In genomic region chr2:54557211-54557600, GRCh38 we compare ENCODE assay signal across 8 cellular contexts.
A peak's percentile ranks its signal among the peaks of the same experiment; 100 is the strongest.
DNase-seq lines count a peak whose midpoint lies in the region; ATAC-seq and TF ChIP-seq lines count a peak whose summit lies in the region.

No MANE protein-coding gene starts in this region.

- peak overlapping the region; percentile 87 for H3K9ac ChIP-seq in adipocyte (ENCODE audit: low read length)

- no peak for TF ChIP-seq EP300 in stomach (IDR thresholded peaks at IDR 0.05)

- peaks cover 4% of the 10 kb centered on the region for H3K36me3 ChIP-seq in adipocyte (ENCODE audit: control insufficient read depth, insufficient read depth, low read length, severe bottlenecking)
- no peaks in the 10 kb centered on the region for H3K36me3 ChIP-seq in kidney epithelial cell (ENCODE audit: control insufficient read depth, insufficient read depth, low read length)
- H3K36me3 ChIP-seq in stomach, result no peaks in the 10 kb centered on the region

- H3K9me3 Mint-ChIP-seq in activated CD4-positive, alpha-beta T cell treated with anti-CD3 and anti-CD28 coated beads for 36 hours (ENCODE audit: low read depth), result no peaks in the 10 kb centered on the region

- intact Hi-C loops in activated CD4-positive, alpha-beta T cell treated with anti-CD3 and anti-CD28 coated beads for 36 hours (cut with DNase I, micrococcal nuclease), result loop anchor here (5.0 to 10.0 kb wide), 4 partner anchors 165 to 725 kb away; partner anchors contain the start of genes ACYP2 (in 1 of the 2) and EML6 (in 1 of the 2)
- intact Hi-C loops in stomach (cut with DNase I; ENCODE audit: low total_unique reads), result no loop called here
- intact Hi-C loops in posterior cingulate gyrus (cut with DNase I), result no loop called here

- H3K4me3 ChIP-seq in adipocyte (ENCODE audit: low read length) (peak overlapping the region; percentile 82), kidney epithelial cell (ENCODE audit: low read depth, low read length) (peak overlapping the region; percentile 76), stomach (peak overlapping the region; percentile 58 to 73 (median 64))

- CTCF ChIA-PET in activated CD4-positive, alpha-beta T cell treated with anti-CD3 and anti-CD28 coated beads for 36 hours (lab: Charles Lee), result interaction anchor here (1.0 to 2.5 kb wide), 4 partner anchors 33 to 114 kb away, joined by 3 to 19 read pairs (median 4); no protein-coding TSS in a partner anchor

- 47 to 78% (median 56%) methylated on average over 1 of the region's 1 CpG for WGBS in stomach, 5 donors

- peaks cover 36% of the 10 kb centered on the region for H3K4me1 Mint-ChIP-seq in activated CD4-positive, alpha-beta T cell treated with anti-CD3 and anti-CD28 coated beads for 36 hours

- H3K4me3 Mint-ChIP-seq in activated CD4-positive, alpha-beta T cell treated with anti-CD3 and anti-CD28 coated beads for 36 hours, result peak overlapping the region; percentile 91

- H3K4me1 ChIP-seq in adipocyte (ENCODE audit: control insufficient read depth, insufficient read depth, low read length) (peaks cover 57% of the 10 kb centered on the region), stomach (peaks cover 43 to 70% (median 61%) of the 10 kb centered on the region in 4 donors)

- peaks cover 7% of the 10 kb centered on the region for H3K36me3 Mint-ChIP-seq in activated CD4-positive, alpha-beta T cell treated with anti-CD3 and anti-CD28 coated beads for 36 hours (ENCODE audit: low read depth)

- peak overlapping the region; percentile 86 to 96 (median 92) for H3K27ac ChIP-seq in stomach

- DNase-seq in activated CD4-positive, alpha-beta T cell treated with anti-CD3 and anti-CD28 coated beads for 36 hours, result no peak
- DNase-seq in activated CD4-positive, alpha-beta T cell treated with anti-CD3 and anti-CD28 coated beads for 1 hour, result no peak
- DNase-seq in adipocyte (ENCODE audit: low read depth) (no peak), kidney epithelial cell (ENCODE audit: low read depth) (no peak), stomach (no peak), posterior cingulate gyrus (no peak)
- DNase-seq in stimulated activated CD4-positive, alpha-beta T cell treated with anti-CD3 and anti-CD28 coated beads, Interleukin-4, amount 100 ng/mL, for 4 hours, result no peak

- H3K27me3 ChIP-seq in adipocyte (replicated peaks; ENCODE audit: control insufficient read depth, insufficient read depth, low read length), result no peaks in the 10 kb centered on the region
- H3K27me3 ChIP-seq in kidney epithelial cell (ENCODE audit: control insufficient read depth, insufficient read depth, low read length), result no peaks in the 10 kb centered on the region
- no peaks in the 10 kb centered on the region for H3K27me3 ChIP-seq in stomach

- POLR2A ChIA-PET in activated CD4-positive, alpha-beta T cell treated with anti-CD3 and anti-CD28 coated beads for 36 hours (lab: Charles Lee), result interaction anchor here (3.3 kb wide), 1 partner anchor 18 kb away, joined by 20 read pairs; no protein-coding TSS in a partner anchor

- no peaks in the 10 kb centered on the region for H3K27me3 Mint-ChIP-seq in activated CD4-positive, alpha-beta T cell treated with anti-CD3 and anti-CD28 coated beads for 36 hours

- TF ChIP-seq POLR2A in stomach (IDR thresholded peaks at IDR 0.05), result no peak

- H3K9me3 ChIP-seq in adipocyte (ENCODE audit: control insufficient read depth, low read length), result no peaks in the 10 kb centered on the region
- no peaks in the 10 kb centered on the region for H3K9me3 ChIP-seq in stomach

- ATAC-seq in activated CD4-positive, alpha-beta T cell treated with anti-CD3 and anti-CD28 coated beads for 36 hours, result no peak
- ATAC-seq in HG02840 (IDR thresholded peaks at IDR 0.05; ENCODE audit: low FRiP score, unreplicated experiment), result no peak

- TF ChIP-seq CTCF in kidney epithelial cell (IDR thresholded peaks at IDR 0.05; ENCODE audit: insufficient read depth, low read length, poor library complexity, severe bottlenecking), result no peak
- TF ChIP-seq CTCF in stomach (IDR thresholded peaks at IDR 0.05), result no peak

- peak overlapping the region; percentile 59 for H3K27ac Mint-ChIP-seq in activated CD4-positive, alpha-beta T cell treated with anti-CD3 and anti-CD28 coated beads for 36 hours

Comparison
In these comparisons a context has a peak if more than half of its experiments do, and no peak if none do; other contexts are left out.
1. intact Hi-C loops: an anchor here in activated CD4-positive, alpha-beta T cell treated with anti-CD3 and anti-CD28 coated beads for 36 hours (5.0 to 10.0 kb wide); none called in stomach and posterior cingulate gyrus.